ENCODE assay signal across 1 cellular context in genomic region chr2:27489118-27489497, GRCh38.
TF ChIP-seq lines count a peak whose summit lies in the region.

No MANE protein-coding gene starts in this region.

TF ChIP-seq in GM12878, 131 proteins besides CTCF, POLR2A, EP300 and RAD21:
- TF ChIP-seq CBX5 (IDR thresholded peaks at IDR 0.05; ENCODE audit: low read depth) (no peak), SMARCA5 (IDR thresholded peaks at IDR 0.05) (no peak), MTA3 (IDR thresholded peaks at IDR 0.05; ENCODE audit: borderline replicate concordance, low read length) (no peak), LARP7 (IDR thresholded peaks at IDR 0.05) (0 out of 2 replicates have a peak, but pooled peaks have one; percentile 25), MXI1 (IDR thresholded peaks at IDR 0.05; ENCODE audit: low read depth, low read length) (no peak), CHD4 (IDR thresholded peaks at IDR 0.05) (no peak), MEF2B (IDR thresholded peaks at IDR 0.05; ENCODE audit: partially characterized antibody, poor library complexity, severe bottlenecking) (peak; percentile 9)
